Comparison of ENCODE assay signal across 20 cellular contexts in genomic region chr9:8539681-8540197, GRCh38.
"Had no signal": no experiment of that assay in that cellular context is flagged by ENCODE, and none has a peak within 500 bp of the region (broad histone marks: within the 10 kb centered on the region; RNA-seq: fewer than 3 reads in every experiment).

No MANE protein-coding gene starts in this region.

- DNase-seq: Kasumi-1, MM.1S, NCI-H1092 treated with DMSO at 0.1 percent for 48 hours, NCI-H1436, NCI-H1694, NCI-H187 treated with DMSO at 0.1 percent for 48 hours, NCI-H2029 treated with DMSO at 0.1 percent for 48 hours, NCI-H2107, NCI-H2227 treated with DMSO at 0.1 percent for 48 hours, NCI-H446, NCI-H510A, NCI-H524 treated with DMSO at 0.1 percent for 48 hours, NCI-H69, NCI-H774, Right ventricle myocardium superior, RPMI8226, SIG-M5, SK-N-SH, SW 1271 had no signal

- H3K27ac ChIP-seq: KMS-11 had no signal
